ENCODE assay signal across 8 cellular contexts in the genomic region with DNA sequence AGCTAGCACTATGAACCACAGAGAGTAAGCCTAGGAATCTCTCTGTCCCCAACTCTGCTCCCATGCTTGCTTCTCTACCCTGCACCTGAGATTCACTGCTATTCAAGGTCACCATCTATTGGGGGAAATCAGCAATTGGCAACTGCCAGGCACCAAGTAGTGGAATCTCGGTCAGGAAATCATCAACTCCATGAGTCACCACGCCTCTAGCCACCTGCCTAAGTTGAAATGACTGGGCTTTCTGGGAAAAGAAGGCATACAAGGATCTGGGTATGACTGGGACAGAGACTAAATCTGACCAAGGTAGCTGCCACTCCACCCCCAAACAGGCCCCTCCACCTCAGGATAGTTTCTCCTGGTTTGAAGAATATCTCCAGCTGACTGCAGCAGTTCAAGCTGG.
DNase-seq lines count a peak whose midpoint lies in the region; ATAC-seq lines count a peak whose summit lies in the region.

No MANE protein-coding gene starts in this region.

- ATAC-seq in activated CD4-positive, CD25-positive, alpha-beta regulatory T cell treated with anti-CD3 and anti-CD28 coated beads, Interleukin-2, amount 50 U/mL, for 24 hours: peak; percentile 42 to 47
- ATAC-seq in HG03280 (IDR thresholded peaks at IDR 0.05; ENCODE audit: unreplicated experiment): peak; percentile 38
- no peak for ATAC-seq in HG03135 (IDR thresholded peaks at IDR 0.05; ENCODE audit: unreplicated experiment)
- ATAC-seq in left cardiac atrium: no peak

- no peak for DNase-seq in activated CD4-positive, CD25-positive, alpha-beta regulatory T cell (lab: John Stamatoyannopoulos, UW)
- peak; percentile 25 for DNase-seq in activated naive CD4-positive, alpha-beta T cell treated with anti-CD3 and anti-CD28 coated beads, Interleukin-2, amount 50 U/mL, for 16 hours
- DNase-seq in stimulated activated CD8-positive, alpha-beta memory T cell treated with anti-CD3 and anti-CD28 coated beads, Interleukin-4, amount 100 ng/mL, for 24 hours (ENCODE audit: low read depth): peak; percentile 30
- DNase-seq in globus pallidus (ENCODE audit: low spot score) (no peak), left cardiac atrium (no peak)

- intact Hi-C loops in left cardiac atrium (cut with DNase I): no loop called here

Comparison
In these comparisons a context has a peak if more than half of its experiments do, and no peak if none do; other contexts are left out.
1. ATAC-seq: peak in activated CD4-positive, CD25-positive, alpha-beta regulatory T cell treated with anti-CD3 and anti-CD28 coated beads, Interleukin-2, amount 50 U/mL, for 24 hours (2 of 2) and HG03280 (single experiment); none in HG03135 (single experiment) and left cardiac atrium (0 of 2).
2. DNase-seq: peak in activated naive CD4-positive, alpha-beta T cell treated with anti-CD3 and anti-CD28 coated beads, Interleukin-2, amount 50 U/mL, for 16 hours (single experiment) and stimulated activated CD8-positive, alpha-beta memory T cell treated with anti-CD3 and anti-CD28 coated beads, Interleukin-4, amount 100 ng/mL, for 24 hours (single experiment); none in activated CD4-positive, CD25-positive, alpha-beta regulatory T cell (0 of 4), globus pallidus (single experiment) and left cardiac atrium (single experiment).